Comparison of ENCODE assay signal across 8 cellular contexts in genomic region chr5:1644810-1645571, GRCh38.
DNase-seq lines count a peak whose midpoint lies in the region; TF ChIP-seq lines count a peak whose summit lies in the region.

No MANE protein-coding gene starts in this region.

- H3K4me3 Mint-ChIP-seq in T-helper 2 cell treated with Interferon-gamma antibody and Interleukin-4, amounts not matched to agents 5 μg/mL and 100 μg/mL, for 36 hours = no peak overlapping the region

- H3K9me3 ChIP-seq in ES-I3 (ENCODE audit: control insufficient read depth, insufficient read depth, low read length) (no peaks in the 10 kb centered on the region), HEK293 (ENCODE audit: control insufficient read depth, insufficient read depth, low read depth, low read length) (no peaks in the 10 kb centered on the region)

- no peak overlapping the region for H3K27ac Mint-ChIP-seq in T-helper 2 cell treated with Interferon-gamma antibody and Interleukin-4, amounts not matched to agents 5 μg/mL and 100 μg/mL, for 36 hours

- no peaks in the 10 kb centered on the region for H3K9me3 Mint-ChIP-seq in T-helper 2 cell treated with Interferon-gamma antibody and Interleukin-4, amounts not matched to agents 5 μg/mL and 100 μg/mL, for 36 hours

- no peak overlapping the region for H3K27ac ChIP-seq in HEK293 (ENCODE audit: extremely low read depth, low read depth, low read length)

- H3K36me3 Mint-ChIP-seq in T-helper 2 cell treated with Interferon-gamma antibody and Interleukin-4, amounts not matched to agents 5 μg/mL and 100 μg/mL, for 36 hours (ENCODE audit: low read depth) = no peaks in the 10 kb centered on the region

- H3K4me3 ChIP-seq in HEK293 (ENCODE audit: low read depth, low read length) = no peak overlapping the region

- peaks cover 53% of the 10 kb centered on the region for H3K27me3 Mint-ChIP-seq in T-helper 2 cell treated with Interferon-gamma antibody and Interleukin-4, amounts not matched to agents 5 μg/mL and 100 μg/mL, for 36 hours (ENCODE audit: low read depth)

- peak; percentile 98 for TF ChIP-seq CTCF in HEK293 (tag by site-specific recombination; IDR thresholded peaks at IDR 0.05)

- CTCF ChIA-PET in HEK293 (lab: Yijun Ruan, JAX) = interaction anchor here (0.6 to 3.7 kb wide), 49 partner anchors 9 to 722 kb away, joined by 3 to 62 read pairs (median 4); partner anchors contain the start of gene CLPTM1L

- H3K36me3 ChIP-seq in ES-I3 (ENCODE audit: insufficient read depth, low read length) (no peaks in the 10 kb centered on the region), HEK293 (ENCODE audit: control insufficient read depth in 2 of 2, insufficient read depth in 1 of 2, low read length in 2 of 2) (no peaks in the 10 kb centered on the region)

- peaks cover 11% of the 10 kb centered on the region for H3K4me1 ChIP-seq in ES-I3 (ENCODE audit: insufficient read depth, low read length)
- no peaks in the 10 kb centered on the region; the same call in 1 of the 2 replicates for H3K4me1 ChIP-seq in HEK293 (ENCODE audit: control insufficient read depth, insufficient read depth, low read length)

- H3K9ac ChIP-seq in ES-I3 (ENCODE audit: low read depth, low read length) = peak overlapping the region; percentile 48; the same call in 1 of the 2 replicates

- POLR2A ChIA-PET in HEK293 (lab: Yijun Ruan, JAX) = no interaction called here

- H3K4me1 Mint-ChIP-seq in T-helper 2 cell treated with Interferon-gamma antibody and Interleukin-4, amounts not matched to agents 5 μg/mL and 100 μg/mL, for 36 hours (ENCODE audit: low read depth) = peaks cover 12% of the 10 kb centered on the region

- peak; percentile 69 for DNase-seq in NCI-H146 treated with DMSO at 0.1 percent for 48 hours (lab: John Stamatoyannopoulos, UW; ENCODE audit: unreplicated experiment)
- DNase-seq in T-helper 2 cell treated with Interferon-gamma antibody and Interleukin-4, amounts not matched to agents 5 μg/mL and 100 μg/mL, for 36 hours (ENCODE audit: low spot score) = peak; percentile 67
- DNase-seq in anterior cingulate cortex (lab: John Stamatoyannopoulos, UW) = peak in 55 of 58 donors; percentile 14 to 84 (median 58)
- DNase-seq in hepatic stellate cell (ENCODE audit: low spot score) = peak; percentile 93
- peak; percentile 96 for DNase-seq in retina
- no peak for DNase-seq in mesenteric fat pad (ENCODE audit: low spot score)

TF ChIP-seq in HEK293, 187 proteins besides CTCF, POLR2A, EP300 and RAD21 (continues in another document):
- TF ChIP-seq PRDM10 (tag by site-specific recombination; IDR thresholded peaks at IDR 0.05) (peak; percentile 91), ZNF24 (tag by site-specific recombination; IDR thresholded peaks at IDR 0.05) (peak; percentile 33; the same call in 1 of the 2 replicates), ZNF654 (tag by site-specific recombination; IDR thresholded peaks at IDR 0.05; ENCODE audit: low read depth) (peak; percentile 100), ZNF692 (tag by site-specific recombination; IDR thresholded peaks at IDR 0.05) (peak; percentile 39), ZNF791 (tag by site-specific recombination; IDR thresholded peaks at IDR 0.05) (no peak), ZNF785 (tag by site-specific recombination; IDR thresholded peaks at IDR 0.05) (no peak), KLF1 (tag by site-specific recombination; IDR thresholded peaks at IDR 0.05) (0 out of 2 replicates have a peak, but pooled peaks have one; percentile 24), GLIS1 (tag by site-specific recombination; IDR thresholded peaks at IDR 0.05) (peak; percentile 99), ZNF335 (tag by site-specific recombination; conservative IDR thresholded peaks at IDR 0.05) (peak; percentile 63), ZEB2 (tag by site-specific recombination; IDR thresholded peaks at IDR 0.05) (peak; percentile 42; the same call in 1 of the 2 replicates), ZFP3 (tag by site-specific recombination; IDR thresholded peaks at IDR 0.05; ENCODE audit: low read depth) (no peak), ZNF16 (tag by site-specific recombination; IDR thresholded peaks at IDR 0.05; ENCODE audit: low read depth) (no peak), ZIC2 (tag by site-specific recombination; IDR thresholded peaks at IDR 0.05) (peak; percentile 91), SP7 (tag by site-specific recombination; IDR thresholded peaks at IDR 0.05) (peak; percentile 54; the same call in 1 of the 2 replicates), ZNF585B (tag by site-specific recombination; IDR thresholded peaks at IDR 0.05) (no peak)
- TF ChIP-seq, protein P1, sequence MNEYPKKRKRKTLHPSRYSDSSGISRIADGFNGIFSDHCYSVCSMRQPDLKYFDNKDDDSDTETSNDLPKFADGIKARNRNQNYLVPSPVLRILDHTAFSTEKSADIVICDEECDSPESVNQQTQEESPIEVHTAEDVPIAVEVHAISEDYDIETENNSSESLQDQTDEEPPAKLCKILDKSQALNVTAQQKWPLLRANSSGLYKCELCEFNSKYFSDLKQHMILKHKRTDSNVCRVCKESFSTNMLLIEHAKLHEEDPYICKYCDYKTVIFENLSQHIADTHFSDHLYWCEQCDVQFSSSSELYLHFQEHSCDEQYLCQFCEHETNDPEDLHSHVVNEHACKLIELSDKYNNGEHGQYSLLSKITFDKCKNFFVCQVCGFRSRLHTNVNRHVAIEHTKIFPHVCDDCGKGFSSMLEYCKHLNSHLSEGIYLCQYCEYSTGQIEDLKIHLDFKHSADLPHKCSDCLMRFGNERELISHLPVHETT (tag by site-specific recombination; IDR thresholded peaks at IDR 0.05) = no peak
- TF ChIP-seq, protein P2, sequence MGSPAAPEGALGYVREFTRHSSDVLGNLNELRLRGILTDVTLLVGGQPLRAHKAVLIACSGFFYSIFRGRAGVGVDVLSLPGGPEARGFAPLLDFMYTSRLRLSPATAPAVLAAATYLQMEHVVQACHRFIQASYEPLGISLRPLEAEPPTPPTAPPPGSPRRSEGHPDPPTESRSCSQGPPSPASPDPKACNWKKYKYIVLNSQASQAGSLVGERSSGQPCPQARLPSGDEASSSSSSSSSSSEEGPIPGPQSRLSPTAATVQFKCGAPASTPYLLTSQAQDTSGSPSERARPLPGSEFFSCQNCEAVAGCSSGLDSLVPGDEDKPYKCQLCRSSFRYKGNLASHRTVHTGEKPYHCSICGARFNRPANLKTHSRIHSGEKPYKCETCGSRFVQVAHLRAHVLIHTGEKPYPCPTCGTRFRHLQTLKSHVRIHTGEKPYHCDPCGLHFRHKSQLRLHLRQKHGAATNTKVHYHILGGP (tag by site-specific recombination; IDR thresholded peaks at IDR 0.05) = no peak
- TF ChIP-seq, protein P3, sequence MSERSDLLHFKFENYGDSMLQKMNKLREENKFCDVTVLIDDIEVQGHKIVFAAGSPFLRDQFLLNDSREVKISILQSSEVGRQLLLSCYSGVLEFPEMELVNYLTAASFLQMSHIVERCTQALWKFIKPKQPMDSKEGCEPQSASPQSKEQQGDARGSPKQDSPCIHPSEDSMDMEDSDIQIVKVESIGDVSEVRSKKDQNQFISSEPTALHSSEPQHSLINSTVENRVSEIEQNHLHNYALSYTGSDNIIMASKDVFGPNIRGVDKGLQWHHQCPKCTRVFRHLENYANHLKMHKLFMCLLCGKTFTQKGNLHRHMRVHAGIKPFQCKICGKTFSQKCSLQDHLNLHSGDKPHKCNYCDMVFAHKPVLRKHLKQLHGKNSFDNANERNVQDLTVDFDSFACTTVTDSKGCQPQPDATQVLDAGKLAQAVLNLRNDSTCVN (tag by site-specific recombination; optimal IDR thresholded peaks at IDR 0.05) = peak; percentile 62
